In genomic region chr14:105274600-105274999, GRCh38 we compare ENCODE assay signal across 21 cellular contexts.
"Had no signal": no experiment of that assay in that cellular context is flagged by ENCODE, and none has a peak within 500 bp of the region (broad histone marks: within the 10 kb centered on the region; RNA-seq: fewer than 3 reads in every experiment).

No MANE protein-coding gene starts in this region.

- H3K27ac ChIP-seq: right lobe of liver, VCaP had no signal

- H3K36me3 Mint-ChIP-seq: activated naive CD8-positive, alpha-beta T cell had no signal

- H3K4me3 ChIP-seq: adrenal gland, right lobe of liver, upper lobe of left lung, vagina had no signal

- H3K4me1 Mint-ChIP-seq: endodermal cell had no signal

- H3K9me3 ChIP-seq: adrenal gland, right lobe of liver, upper lobe of left lung, vagina had no signal

- H3K4me1 ChIP-seq: adrenal gland, right lobe of liver had no signal

- H3K27me3 Mint-ChIP-seq: activated naive CD8-positive, alpha-beta T cell; naive B cell; stimulated activated naive CD8-positive, alpha-beta T cell treated with anti-CD3 and anti-CD28 coated beads, Interleukin-15, Interleukin-2, amounts not matched to agents 100 ng/mL and 50 ng/mL, for 24 hours had no signal

- H3K9me3 Mint-ChIP-seq: endodermal cell; naive B cell; stimulated activated naive CD8-positive, alpha-beta T cell treated with anti-CD3 and anti-CD28 coated beads, Interleukin-15, Interleukin-2, amounts not matched to agents 100 ng/mL and 50 ng/mL, for 24 hours had no signal

- H3K27me3 ChIP-seq: adrenal gland, right lobe of liver, upper lobe of left lung, vagina had no signal

- H3K27ac Mint-ChIP-seq: activated naive CD8-positive, alpha-beta T cell; stimulated activated naive CD8-positive, alpha-beta T cell treated with anti-CD3 and anti-CD28 coated beads, Interleukin-15, Interleukin-2, amounts not matched to agents 100 ng/mL and 50 ng/mL, for 24 hours had no signal

- H3K4me3 Mint-ChIP-seq: activated naive CD8-positive, alpha-beta T cell; endodermal cell; naive B cell; stimulated activated naive CD8-positive, alpha-beta T cell treated with anti-CD3 and anti-CD28 coated beads, Interleukin-15, Interleukin-2, amounts not matched to agents 100 ng/mL and 50 ng/mL, for 24 hours had no signal

- H3K36me3 ChIP-seq: adrenal gland, right lobe of liver, vagina had no signal

- DNase-seq: activated CD4-positive, alpha-beta T cell treated with anti-CD3 and anti-CD28 coated beads for 4 hours; activated CD4-positive, alpha-beta T cell treated with anti-CD3 and anti-CD28 coated beads, Interleukin-2, amount 50 U/mL, for 4 hours; activated effector memory CD4-positive, alpha-beta T cell treated with Interleukin-2 at 50 U/mL for 16 hours; activated naive CD4-positive, alpha-beta T cell treated with Interleukin-2 at 50 U/mL for 16 hours; activated T-cell treated with anti-CD3 and anti-CD28 coated beads for 4 hours; adrenal gland; caudate nucleus; endodermal cell; foreskin fibroblast; hippocampal formation; mammary epithelial cell; naive B cell; posterior cingulate gyrus; right lobe of liver; stimulated activated CD4-positive, alpha-beta T cell treated with anti-CD3 and anti-CD28 coated beads, Interleukin-2, amount 100 ng/mL, for 48 hours had no signal

- ATAC-seq: esophagus mucosa had no signal
